In genomic region chr16:47013910-47014309, GRCh38 we compare ENCODE assay signal across 1 cellular context.
TF ChIP-seq lines count a peak whose summit lies in the region.

No MANE protein-coding gene starts in this region.

TF ChIP-seq in K562, 482 proteins besides CTCF, POLR2A, EP300 and RAD21:
- no peak for TF ChIP-seq ZHX1 (conservative IDR thresholded peaks at IDR 0.05; ENCODE audit: low read length)
- no peak for TF ChIP-seq ZNF589 (CRISPR knock-in tag; IDR thresholded peaks at IDR 0.05; ENCODE audit: low read depth)
- TF ChIP-seq NCOA1 (IDR thresholded peaks at IDR 0.05; ENCODE audit: low read depth), result no peak
- no peak for TF ChIP-seq ELF4 (CRISPR knock-in tag; IDR thresholded peaks at IDR 0.05)
- TF ChIP-seq JUN (IDR thresholded peaks at IDR 0.05; ENCODE audit: borderline replicate concordance, low read depth, low read length), result no peak
- no peak for TF ChIP-seq JUN (CRISPR knock-in tag; IDR thresholded peaks at IDR 0.05; ENCODE audit: borderline replicate concordance)
- TF ChIP-seq ZNF431 (CRISPR knock-in tag; IDR thresholded peaks at IDR 0.05), result no peak
- TF ChIP-seq DLX4 (CRISPR knock-in tag; IDR thresholded peaks at IDR 0.05), result no peak
- TF ChIP-seq PHF20 (IDR thresholded peaks at IDR 0.05; ENCODE audit: partially characterized antibody), result no peak
- TF ChIP-seq STAT6 (CRISPR knock-in tag; IDR thresholded peaks at IDR 0.05), result no peak
- no peak for TF ChIP-seq GMEB1 (CRISPR knock-in tag; IDR thresholded peaks at IDR 0.05)
- no peak for TF ChIP-seq ZNF764 (CRISPR knock-in tag; IDR thresholded peaks at IDR 0.05; ENCODE audit: low read depth)
- no peak for TF ChIP-seq ZNF507 (tag; conservative IDR thresholded peaks at IDR 0.05)
- TF ChIP-seq GTF2F1 (IDR thresholded peaks at IDR 0.05; ENCODE audit: low read depth, low read length), result no peak
- no peak for TF ChIP-seq KDM5B (IDR thresholded peaks at IDR 0.05; ENCODE audit: insufficient replicate concordance, low read depth, low read length)
- TF ChIP-seq ZNF121 (CRISPR knock-in tag; conservative IDR thresholded peaks at IDR 0.05), result no peak
- no peak for TF ChIP-seq ZC3H8 (IDR thresholded peaks at IDR 0.05)
- no peak for TF ChIP-seq SRSF9 (IDR thresholded peaks at IDR 0.05; ENCODE audit: borderline replicate concordance, low read depth, low read length)
- no peak for TF ChIP-seq HCFC1 (IDR thresholded peaks at IDR 0.05; ENCODE audit: low read depth, low read length)
TF ChIP-seq in K562: peak in this region for 0.
